Comparison of ENCODE assay signal across 1 cellular context in genomic region chr20:3204124-3204794, GRCh38.
TF ChIP-seq lines count a peak whose summit lies in the region.

Gene DDRGK1 (minus strand): TSS chr20:3204682. CDS start chr20:3204627, 55 bp downstream.

TF ChIP-seq in HepG2, 621 proteins besides CTCF, POLR2A, EP300 and RAD21 (continued from another document and continues in another):
- TF ChIP-seq PRDM10 (CRISPR knock-in tag; IDR thresholded peaks at IDR 0.05; ENCODE audit: low read depth) (peak; percentile 71; the same call in 1 of the 2 replicates), KLF12 (CRISPR knock-in tag; IDR thresholded peaks at IDR 0.05; ENCODE audit: borderline replicate concordance) (peak; percentile 86), E2F2 (CRISPR knock-in tag; IDR thresholded peaks at IDR 0.05; ENCODE audit: borderline replicate concordance) (peak; percentile 86; the same call in 1 of the 2 replicates), GFI1 (CRISPR knock-in tag; IDR thresholded peaks at IDR 0.05; ENCODE audit: borderline replicate concordance) (0 out of 2 replicates have a peak, but pooled peaks have one; percentile 62), RARA (CRISPR knock-in tag; IDR thresholded peaks at IDR 0.05) (no peak), NPAS2 (CRISPR knock-in tag; IDR thresholded peaks at IDR 0.05; ENCODE audit: borderline replicate concordance) (no peak), ZNF101 (CRISPR knock-in tag; IDR thresholded peaks at IDR 0.05; ENCODE audit: borderline replicate concordance, low read depth) (no peak; the same call in 1 of the 2 replicates), POLR2AphosphoS5 (IDR thresholded peaks at IDR 0.05; ENCODE audit: low read depth, low read length) (peak; percentile 96), ZNF235 (CRISPR knock-in tag; IDR thresholded peaks at IDR 0.05; ENCODE audit: borderline replicate concordance) (peak; percentile 66; the same call in 1 of the 2 replicates), MYC (CRISPR knock-in tag; IDR thresholded peaks at IDR 0.05; ENCODE audit: borderline replicate concordance) (peak; percentile 87; the same call in 1 of the 2 replicates), TSC22D2 (CRISPR knock-in tag; IDR thresholded peaks at IDR 0.05; ENCODE audit: borderline replicate concordance) (peak; percentile 69; the same call in 1 of the 2 replicates), ZKSCAN5 (CRISPR knock-in tag; IDR thresholded peaks at IDR 0.05) (no peak), ZNF414 (CRISPR knock-in tag; IDR thresholded peaks at IDR 0.05) (peak; percentile 96), RNF219 (CRISPR knock-in tag; IDR thresholded peaks at IDR 0.05) (peak; percentile 25; the same call in 1 of the 2 replicates), ATF5 (CRISPR knock-in tag; IDR thresholded peaks at IDR 0.05; ENCODE audit: low read depth) (peak; percentile 97), ZNF792 (CRISPR knock-in tag; IDR thresholded peaks at IDR 0.05) (peak; percentile 76), ZMYM4 (CRISPR knock-in tag; IDR thresholded peaks at IDR 0.05) (peak; percentile 92), ZNF512 (CRISPR knock-in tag; IDR thresholded peaks at IDR 0.05) (no peak), SRY (CRISPR knock-in tag; IDR thresholded peaks at IDR 0.05) (peak; percentile 97), ZBTB44 (CRISPR knock-in tag; IDR thresholded peaks at IDR 0.05) (no peak; the same call in 1 of the 2 replicates), ZSCAN31 (CRISPR knock-in tag; IDR thresholded peaks at IDR 0.05; ENCODE audit: low read depth) (peak; percentile 90), ZNF30 (CRISPR knock-in tag; IDR thresholded peaks at IDR 0.05) (peak; percentile 77), MTF1 (CRISPR knock-in tag; IDR thresholded peaks at IDR 0.05) (peak; percentile 11; the same call in 1 of the 2 replicates), ZNF543 (CRISPR knock-in tag; IDR thresholded peaks at IDR 0.05) (peak; percentile 95), NR3C1 (CRISPR knock-in tag; IDR thresholded peaks at IDR 0.05) (no peak), NFYC (CRISPR knock-in tag; IDR thresholded peaks at IDR 0.05) (no peak), JUN (CRISPR knock-in tag; IDR thresholded peaks at IDR 0.05) (no peak; the same call in 1 of the 2 replicates), GABPA (IDR thresholded peaks at IDR 0.05; ENCODE audit: low read depth, low read length) (no peak), GABPA (CRISPR knock-in tag; IDR thresholded peaks at IDR 0.05; ENCODE audit: low read depth) (peak; percentile 53; the same call in 1 of the 2 replicates), KDM3A (CRISPR knock-in tag; IDR thresholded peaks at IDR 0.05; ENCODE audit: low read depth) (no peak; the same call in none of the 2 replicates), DZIP1 (CRISPR knock-in tag; IDR thresholded peaks at IDR 0.05) (peak; percentile 97; the same call in 1 of the 2 replicates), ELF3 (CRISPR knock-in tag; IDR thresholded peaks at IDR 0.05) (peak; percentile 43; the same call in 1 of the 2 replicates), HNRNPUL1 (IDR thresholded peaks at IDR 0.05; ENCODE audit: low read depth, low read length) (no peak), GZF1 (CRISPR knock-in tag; IDR thresholded peaks at IDR 0.05) (no peak), HIVEP1 (CRISPR knock-in tag; IDR thresholded peaks at IDR 0.05) (peak; percentile 59; the same call in 1 of the 2 replicates), FOXK1 (CRISPR knock-in tag; IDR thresholded peaks at IDR 0.05; ENCODE audit: borderline replicate concordance, low read depth) (peak; percentile 57; the same call in 1 of the 2 replicates), MTA1 (CRISPR knock-in tag; IDR thresholded peaks at IDR 0.05; ENCODE audit: borderline replicate concordance) (peak; percentile 80), ZNF20 (CRISPR knock-in tag; IDR thresholded peaks at IDR 0.05) (0 out of 2 replicates have a peak, but pooled peaks have one; percentile 16), DMAP1 (CRISPR knock-in tag; IDR thresholded peaks at IDR 0.05) (peak; percentile 93), CEBPZ (IDR thresholded peaks at IDR 0.05; ENCODE audit: low read length) (no peak), ARHGAP35 (CRISPR knock-in tag; IDR thresholded peaks at IDR 0.05; ENCODE audit: borderline replicate concordance) (peak; percentile 81; the same call in 1 of the 2 replicates), KLF9 (CRISPR knock-in tag; IDR thresholded peaks at IDR 0.05; ENCODE audit: low read depth) (0 out of 2 replicates have a peak, but pooled peaks have one; percentile 3), DDIT3 (CRISPR knock-in tag; IDR thresholded peaks at IDR 0.05) (no peak; the same call in 1 of the 2 replicates)
